ENCODE assay signal across 7 cellular contexts in genomic region chr19:18418034-18418724, GRCh38. TPM values are rescaled to one million over a fixed set of nuclear protein-coding genes. Genes with fewer than 3 reads are reported as not detected.
DNase-seq lines count a peak whose midpoint lies in the region; ATAC-seq, FAIRE-seq and TF ChIP-seq lines count a peak whose summit lies in the region.

No MANE protein-coding gene starts in this region.

- H3K36me3 Mint-ChIP-seq in activated CD4-positive, alpha-beta memory T cell treated with anti-CD3 and anti-CD28 coated beads, Interleukin-2, amount 10 ng/mL, durations not matched to agents 7 days and 5 days (ENCODE audit: low read depth), result peaks cover 11% of the 10 kb centered on the region

- no peaks in the 10 kb centered on the region for H3K27me3 ChIP-seq in cardiac muscle cell

- POLR2A ChIA-PET in HEK293 (lab: Yijun Ruan, JAX), result interaction anchor here (0.6 to 4.2 kb wide), 7 partner anchors 11 to 225 kb away, joined by 3 to 75 read pairs (median 4); partner anchors contain the start of genes JUND and MPV17L2
- POLR2A ChIA-PET in activated CD4-positive, alpha-beta memory T cell treated with anti-CD3 and anti-CD28 coated beads, Interleukin-2, amount 10 ng/mL, durations not matched to agents 7 days and 5 days (lab: Charles Lee), result interaction anchor here (0.7 to 9.6 kb wide), 17 partner anchors 9 to 414 kb away, joined by 3 to 115 read pairs (median 5); partner anchors contain the start of genes JUND, LSM4 and UPF1

- H3K9me3 ChIP-seq in HEK293 (ENCODE audit: control insufficient read depth, insufficient read depth, low read depth, low read length), result no peaks in the 10 kb centered on the region
- no peaks in the 10 kb centered on the region for H3K9me3 ChIP-seq in cardiac muscle cell (ENCODE audit: low read depth)

- no peaks in the 10 kb centered on the region for H3K9me3 Mint-ChIP-seq in activated CD4-positive, alpha-beta memory T cell treated with anti-CD3 and anti-CD28 coated beads, Interleukin-2, amount 10 ng/mL, durations not matched to agents 7 days and 5 days

- H3K4me1 ChIP-seq in HEK293 (ENCODE audit: control insufficient read depth, insufficient read depth, low read length) (peaks cover 9% of the 10 kb centered on the region; the same call in 1 of the 2 replicates), cardiac muscle cell (ENCODE audit: low read depth) (peaks cover 13% of the 10 kb centered on the region)

- ATAC-seq in sciatic nerve, result peak; percentile 0

- intact Hi-C loops in sciatic nerve (cut with DNase I), result no loop called here

- H3K27me3 Mint-ChIP-seq in activated CD4-positive, alpha-beta memory T cell treated with anti-CD3 and anti-CD28 coated beads, Interleukin-2, amount 10 ng/mL, durations not matched to agents 7 days and 5 days, result peaks cover 13% of the 10 kb centered on the region

- H3K27ac Mint-ChIP-seq in activated CD4-positive, alpha-beta memory T cell treated with anti-CD3 and anti-CD28 coated beads, Interleukin-2, amount 10 ng/mL, durations not matched to agents 7 days and 5 days, result peak overlapping the region; percentile 86

- CTCF ChIA-PET in HEK293 (lab: Yijun Ruan, JAX), result interaction anchor here (0.6 to 4.5 kb wide), 10 partner anchors 9 to 970 kb away, joined by 3 to 32 read pairs (median 5); partner anchors contain the start of gene GDF15
- CTCF ChIA-PET in activated CD4-positive, alpha-beta memory T cell treated with anti-CD3 and anti-CD28 coated beads, Interleukin-2, amount 10 ng/mL, durations not matched to agents 7 days and 5 days (lab: Charles Lee), result interaction anchor here (1.0 to 3.9 kb wide), 8 partner anchors 8 to 226 kb away, joined by 3 to 18 read pairs (median 6); no protein-coding TSS in a partner anchor

- H3K27ac ChIP-seq in HEK293 (ENCODE audit: extremely low read depth, low read depth, low read length) (no peak overlapping the region), cardiac muscle cell (no peak overlapping the region)

- TF ChIP-seq CTCF in HEK293 (tag by site-specific recombination; IDR thresholded peaks at IDR 0.05) (no peak), cardiac muscle cell (IDR thresholded peaks at IDR 0.05; ENCODE audit: low read depth, low read length) (no peak)

- peak overlapping the region; percentile 74 for H3K4me3 Mint-ChIP-seq in activated CD4-positive, alpha-beta memory T cell treated with anti-CD3 and anti-CD28 coated beads, Interleukin-2, amount 10 ng/mL, durations not matched to agents 7 days and 5 days

- H3K4me1 Mint-ChIP-seq in activated CD4-positive, alpha-beta memory T cell treated with anti-CD3 and anti-CD28 coated beads, Interleukin-2, amount 10 ng/mL, durations not matched to agents 7 days and 5 days, result peaks cover 79% of the 10 kb centered on the region

- no peak for FAIRE-seq in GM19239 (lab: Jason Lieb, UNC)

- H3K36me3 ChIP-seq in HEK293 (ENCODE audit: control insufficient read depth in 2 of 2, insufficient read depth in 1 of 2, low read length in 2 of 2) (no peaks in the 10 kb centered on the region), cardiac muscle cell (no peaks in the 10 kb centered on the region)

- DNase-seq in activated CD4-positive, alpha-beta memory T cell treated with anti-CD3 and anti-CD28 coated beads, Interleukin-2, amount 10 ng/mL, durations not matched to agents 7 days and 5 days, result no peak
- no peak for DNase-seq in cardiac muscle cell (ENCODE audit: low read depth in 1 of 2, low spot score in 1 of 2)
- DNase-seq in sciatic nerve (ENCODE audit: low spot score), result peak; percentile 83
- no peak for DNase-seq in hippocampal formation (lab: John Stamatoyannopoulos, UW)
- DNase-seq in DMS 273 (lab: John Stamatoyannopoulos, UW; ENCODE audit: unreplicated experiment), result no peak
- no peak for DNase-seq in GM19239 (ENCODE audit: insufficient read length, low spot score)

- no peak overlapping the region; the same call in 1 of the 2 replicates for H3K4me3 ChIP-seq in HEK293 (ENCODE audit: low read depth, low read length)
- H3K4me3 ChIP-seq in cardiac muscle cell, result peak overlapping the region; percentile 16

TF ChIP-seq in HEK293, 187 proteins besides CTCF, POLR2A, EP300 and RAD21:
- TF ChIP-seq ZNF639 (tag by site-specific recombination; IDR thresholded peaks at IDR 0.05) (no peak), ZSCAN4 (tag by site-specific recombination; IDR thresholded peaks at IDR 0.05) (0 out of 2 replicates have a peak, but pooled peaks have one; percentile 60), GLIS1 (tag by site-specific recombination; IDR thresholded peaks at IDR 0.05) (peak; percentile 3; the same call in 1 of the 2 replicates), ZNF335 (tag by site-specific recombination; conservative IDR thresholded peaks at IDR 0.05) (0 out of 2 replicates have a peak, but pooled peaks have one; percentile 1), ZBTB20 (tag by site-specific recombination; IDR thresholded peaks at IDR 0.05) (peak; percentile 13; the same call in 1 of the 2 replicates), AEBP2 (tag by site-specific recombination; IDR thresholded peaks at IDR 0.05; ENCODE audit: borderline replicate concordance) (no peak), ZBTB26 (tag by site-specific recombination; optimal IDR thresholded peaks at IDR 0.05) (peak; percentile 26), ZFHX2 (tag by site-specific recombination; conservative IDR thresholded peaks at IDR 0.05) (peak; percentile 73), EGR2 (tag by site-specific recombination; IDR thresholded peaks at IDR 0.05; ENCODE audit: low read depth) (0 out of 2 replicates have a peak, but pooled peaks have one; percentile 50)

RNA-seq across cellular contexts. Expression of gene SSBP4, which starts 1.0 kb away (rescaled TPM):
- total RNA-seq in activated CD4-positive, alpha-beta memory T cell treated with anti-CD3 and anti-CD28 coated beads, Interleukin-2, amount 10 ng/mL, durations not matched to agents 7 days and 5 days, result 100 to 1,000 TPM; 140 to 153 TPM
- total RNA-seq in cardiac muscle cell (154 and 180 TPM in 2 replicates), sciatic nerve (82.5 TPM)
- 151 and 175 TPM in 2 replicates for polyA plus RNA-seq in cardiac muscle cell

RNA-seq across cellular contexts. Expression of gene ISYNA1, which starts 19.8 kb away (rescaled TPM):
- total RNA-seq in activated CD4-positive, alpha-beta memory T cell treated with anti-CD3 and anti-CD28 coated beads, Interleukin-2, amount 10 ng/mL, durations not matched to agents 7 days and 5 days, result 10 to 100 TPM; 16.7 to 18.0 TPM
- total RNA-seq in cardiac muscle cell (218 and 298 TPM in 2 replicates), sciatic nerve (112 TPM)
- 370 and 442 TPM in 2 replicates for polyA plus RNA-seq in cardiac muscle cell

RNA-seq across cellular contexts. Expression of gene LRRC25, which starts 20.8 kb away (rescaled TPM):
- total RNA-seq in activated CD4-positive, alpha-beta memory T cell treated with anti-CD3 and anti-CD28 coated beads, Interleukin-2, amount 10 ng/mL, durations not matched to agents 7 days and 5 days, result not detected
- total RNA-seq in cardiac muscle cell, result 0.04 TPM in 1 of 2 replicates, not detected in the other
- not detected in 2 replicates for polyA plus RNA-seq in cardiac muscle cell
- total RNA-seq in sciatic nerve, result 8.2 TPM

RNA-seq across cellular contexts. Expression of gene GDF15, which starts 32.2 kb away (rescaled TPM):
- total RNA-seq in activated CD4-positive, alpha-beta memory T cell treated with anti-CD3 and anti-CD28 coated beads, Interleukin-2, amount 10 ng/mL, durations not matched to agents 7 days and 5 days, result not detected
- total RNA-seq in cardiac muscle cell, result 2.9 and 10.0 TPM in 2 replicates
- polyA plus RNA-seq in cardiac muscle cell, result 2.4 and 8.2 TPM in 2 replicates
- total RNA-seq in sciatic nerve, result 8.3 TPM
